24 cellular contexts compared by ENCODE assay signal in genomic region chr6:117951783-117952182, GRCh38. TPM values are rescaled to one million over a fixed set of nuclear protein-coding genes. Genes with fewer than 3 reads are reported as not detected.
DNase-seq lines count a peak whose midpoint lies in the region; ATAC-seq and TF ChIP-seq lines count a peak whose summit lies in the region.
"Had no signal": no experiment of that assay in that cellular context is flagged by ENCODE, and none has a peak within 500 bp of the region (broad histone marks: within the 10 kb centered on the region; RNA-seq: fewer than 3 reads in every experiment).

No MANE protein-coding gene starts in this region.

- no peak for ATAC-seq in left lobe of liver
- ATAC-seq: activated naive CD4-positive, alpha-beta T cell treated with anti-CD3 and anti-CD28 coated beads, Interleukin-2, amount 50 U/mL, for 72 hours; right lobe of liver; stimulated activated memory B cell treated with anti-CD40 and anti-IgM and Interleukin-4, amounts not matched to agents 10 μg/mL and 1 μg/mL and 100 μg/mL, for 72 hours had no signal

- no peak overlapping the region for H3K4me3 ChIP-seq in iPS-20b (ENCODE audit: low read length)
- H3K4me3 ChIP-seq: BLaER1, dorsolateral prefrontal cortex, esophagus squamous epithelium, right lobe of liver, transverse colon had no signal

- no peaks in the 10 kb centered on the region for H3K9me3 ChIP-seq in iPS-20b (ENCODE audit: insufficient read depth, low read depth, low read length)
- H3K9me3 ChIP-seq: BLaER1, esophagus squamous epithelium, neutrophil, right lobe of liver, transverse colon had no signal

- no peaks in the 10 kb centered on the region for H3K27me3 ChIP-seq in iPS-20b (ENCODE audit: insufficient read depth, low read length)
- H3K27me3 ChIP-seq: BLaER1, brain microvascular endothelial cell, esophagus squamous epithelium, neutrophil, right lobe of liver, transverse colon had no signal

- DNase-seq in NCI-H2171 treated with DMSO at 0.1 percent for 48 hours (lab: John Stamatoyannopoulos, UW) (peak; percentile 7), NCI-H2171 (lab: John Stamatoyannopoulos, UW) (no peak), retina (peak; percentile 78), left lobe of liver (ENCODE audit: low spot score) (no peak), NCI-H2196 treated with DMSO at 0.1 percent for 48 hours (lab: John Stamatoyannopoulos, UW; ENCODE audit: unreplicated experiment) (no peak), HuH-7 (ENCODE audit: low spot score) (no peak)
- DNase-seq: 8988T; activated CD4-positive, alpha-beta memory T cell treated with anti-CD3 and anti-CD28 coated beads for 36 hours; activated T-cell treated with anti-CD3 and anti-CD28 coated beads, Interleukin-2, amount 50 U/mL, for 48 hours; brain microvascular endothelial cell; esophagus squamous epithelium; mesenchymal stem cell; NCI-H146; right lobe of liver; Right ventricle myocardium superior; T-helper 1 cell; transverse colon had no signal

- no peaks in the 10 kb centered on the region for H3K27me3 Mint-ChIP-seq in brain
- H3K27me3 Mint-ChIP-seq: stimulated activated memory B cell treated with anti-CD40 and anti-IgM and Interleukin-4, amounts not matched to agents 10 μg/mL and 1 μg/mL and 100 μg/mL, for 72 hours had no signal

- no peak for TF ChIP-seq CTCF in brain (conservative IDR thresholded peaks at IDR 0.05)

- H3K27ac Mint-ChIP-seq in brain = peak overlapping the region; percentile 45 to 95 (median 87)
- H3K27ac Mint-ChIP-seq: activated CD4-positive, alpha-beta memory T cell treated with anti-CD3 and anti-CD28 coated beads for 36 hours; activated naive CD4-positive, alpha-beta T cell treated with anti-CD3 and anti-CD28 coated beads, Interleukin-2, amount 50 U/mL, for 72 hours; stimulated activated memory B cell treated with anti-CD40 and anti-IgM and Interleukin-4, amounts not matched to agents 10 μg/mL and 1 μg/mL and 100 μg/mL, for 72 hours had no signal

- H3K4me3 Mint-ChIP-seq in brain = peak overlapping the region; percentile 45 to 80 (median 64)
- H3K4me3 Mint-ChIP-seq: activated CD4-positive, alpha-beta memory T cell treated with anti-CD3 and anti-CD28 coated beads for 36 hours; stimulated activated memory B cell treated with anti-CD40 and anti-IgM and Interleukin-4, amounts not matched to agents 10 μg/mL and 1 μg/mL and 100 μg/mL, for 72 hours had no signal

- peak overlapping the region; percentile 15; the same call in 1 of the 2 replicates for H3K9ac ChIP-seq in iPS-20b (ENCODE audit: low read depth, low read length)
- H3K9ac ChIP-seq: BLaER1 had no signal

- H3K9me3 Mint-ChIP-seq in brain = no peaks in the 10 kb centered on the region
- H3K9me3 Mint-ChIP-seq: activated CD4-positive, alpha-beta memory T cell treated with anti-CD3 and anti-CD28 coated beads for 36 hours; activated naive CD4-positive, alpha-beta T cell treated with anti-CD3 and anti-CD28 coated beads, Interleukin-2, amount 50 U/mL, for 72 hours; stimulated activated memory B cell treated with anti-CD40 and anti-IgM and Interleukin-4, amounts not matched to agents 10 μg/mL and 1 μg/mL and 100 μg/mL, for 72 hours had no signal

- peaks cover 44% of the 10 kb centered on the region for H3K4me1 Mint-ChIP-seq in brain
- H3K4me1 Mint-ChIP-seq: stimulated activated memory B cell treated with anti-CD40 and anti-IgM and Interleukin-4, amounts not matched to agents 10 μg/mL and 1 μg/mL and 100 μg/mL, for 72 hours had no signal

- no peaks in the 10 kb centered on the region for H3K36me3 ChIP-seq in iPS-20b (ENCODE audit: insufficient read depth, low read depth, low read length)
- H3K36me3 ChIP-seq: BLaER1, brain microvascular endothelial cell, esophagus squamous epithelium, neutrophil, right lobe of liver, transverse colon had no signal

- H3K36me3 Mint-ChIP-seq in brain = no peaks in the 10 kb centered on the region
- H3K36me3 Mint-ChIP-seq: activated CD4-positive, alpha-beta memory T cell treated with anti-CD3 and anti-CD28 coated beads for 36 hours; activated naive CD4-positive, alpha-beta T cell treated with anti-CD3 and anti-CD28 coated beads, Interleukin-2, amount 50 U/mL, for 72 hours; stimulated activated memory B cell treated with anti-CD40 and anti-IgM and Interleukin-4, amounts not matched to agents 10 μg/mL and 1 μg/mL and 100 μg/mL, for 72 hours had no signal

- H3K4me1 ChIP-seq in iPS-20b (ENCODE audit: insufficient read depth, low read length) = peaks cover 14% of the 10 kb centered on the region; the same call in 1 of the 2 replicates
- H3K4me1 ChIP-seq: BLaER1, esophagus squamous epithelium, right lobe of liver, transverse colon had no signal

- no peak overlapping the region for H3K27ac ChIP-seq in iPS-20b (ENCODE audit: low read length)
- H3K27ac ChIP-seq: BLaER1, brain microvascular endothelial cell, esophagus squamous epithelium, neutrophil, right lobe of liver, transverse colon had no signal

RNA-seq across cellular contexts. Expression of gene SLC35F1, which starts 44.7 kb away (rescaled TPM):
- 16.3 TPM for polyA plus RNA-seq in brain (ENCODE audit: insufficient read depth, low read depth, low replicate concordance)
- total RNA-seq in left lobe of liver = not detected
- total RNA-seq: activated naive CD4-positive, alpha-beta T cell treated with anti-CD3 and anti-CD28 coated beads, Interleukin-2, amount 50 U/mL, for 72 hours had no signal

Comparison
In these comparisons a context has a peak if more than half of its experiments do, and no peak if none do; other contexts are left out.
1. DNase-seq: peak in NCI-H2171 treated with DMSO at 0.1 percent for 48 hours (single experiment) and retina (single experiment); none in NCI-H2171 (single experiment), left lobe of liver (single experiment), NCI-H2196 treated with DMSO at 0.1 percent for 48 hours (single experiment) and HuH-7 (single experiment).